In the genomic region with DNA sequence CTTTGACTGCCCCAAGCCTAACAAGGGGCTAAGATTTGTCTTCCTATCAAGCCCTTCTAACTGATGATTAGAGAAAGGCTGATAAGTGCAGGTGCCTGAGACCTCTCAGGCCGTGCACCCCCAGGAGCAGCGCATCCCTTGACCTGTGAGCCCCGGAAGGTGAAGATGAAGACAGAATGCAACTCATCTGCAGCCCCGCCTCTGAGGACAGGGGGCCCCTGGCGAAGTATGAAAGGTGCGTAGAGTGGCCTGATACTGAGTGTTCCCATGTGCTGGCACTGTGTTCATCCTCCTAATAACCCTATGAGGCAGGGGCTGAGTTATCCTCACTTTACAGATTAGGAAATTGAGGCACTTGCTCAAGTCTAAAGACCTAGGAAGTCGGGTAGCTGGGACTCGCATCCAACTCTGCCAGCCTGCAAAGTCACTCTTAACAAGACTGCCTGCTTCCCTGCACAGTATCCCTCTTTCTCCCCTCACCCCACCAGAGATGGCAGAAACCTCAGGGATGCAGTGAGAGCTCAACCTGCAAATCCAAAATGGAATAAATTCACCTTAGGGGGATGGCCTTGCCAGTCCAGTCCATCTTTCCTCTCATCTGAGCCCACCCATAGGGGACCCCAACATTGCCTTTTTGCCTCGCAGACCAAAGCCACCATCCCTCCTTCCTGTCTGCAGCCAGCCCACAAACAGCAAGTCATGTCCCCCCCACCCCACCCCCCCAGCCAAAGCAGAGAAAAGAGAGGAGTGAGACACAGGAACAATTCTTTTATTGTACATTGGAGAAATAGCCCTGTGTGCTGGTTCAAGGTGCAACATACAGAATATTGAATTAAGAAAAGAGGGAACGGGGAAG, we compare ENCODE assay signal across 19 cellular contexts. TPM values are rescaled to one million over a fixed set of nuclear protein-coding genes. Genes with fewer than 3 reads are reported as not detected.
DNase-seq lines count a peak whose midpoint lies in the region; ATAC-seq and TF ChIP-seq lines count a peak whose summit lies in the region.
"Had no signal": no experiment of that assay in that cellular context is flagged by ENCODE, and none has a peak within 500 bp of the region (broad histone marks: within the 10 kb centered on the region; RNA-seq: fewer than 3 reads in every experiment).

No MANE protein-coding gene starts in this region.

- 79 to 89% methylated on average over 7 to 10 of the region's 10 CpGs for WGBS in endodermal cell (ENCODE audit: insufficient coverage in 1 of 2, insufficient read length in 1 of 2), 2 experiments

- H2AFZ ChIP-seq in PC-9 = no peak overlapping the region

- H3K4me1 ChIP-seq in PC-9 (replicated peaks; ENCODE audit: insufficient read depth) = peaks cover 48% of the 10 kb centered on the region
- peaks cover 12% of the 10 kb centered on the region for H3K4me1 ChIP-seq in endodermal cell (ENCODE audit: control insufficient read depth, insufficient read depth, low read length)
- H3K4me1 ChIP-seq in upper lobe of right lung = peaks cover 17% of the 10 kb centered on the region

- H3K4me3 Mint-ChIP-seq in endodermal cell (no peak overlapping the region), nephron (peak overlapping the region; percentile 65 to 78 (median 71))
- H3K4me3 Mint-ChIP-seq: activated CD4-positive, alpha-beta T cell treated with anti-CD3 and anti-CD28 coated beads, Interleukin-2, amount 10 ng/mL, durations not matched to agents 7 days and 5 days had no signal

- peaks cover 35% of the 10 kb centered on the region for H3K79me2 ChIP-seq in PC-9 (ENCODE audit: low read depth)

- H3K4me3 ChIP-seq in PC-9 (no peak overlapping the region; the same call in 1 of the 2 replicates), endodermal cell (ENCODE audit: low read length) (no peak overlapping the region), upper lobe of right lung (no peak overlapping the region)
- H3K4me3 ChIP-seq: GM12878, sigmoid colon, stomach had no signal

- H3K4me2 ChIP-seq in PC-9 = peak overlapping the region; percentile 92

- H3K27ac ChIP-seq in PC-9 (0 out of 2 replicates have a peak overlapping the region, but pooled peaks have one; percentile 16), endodermal cell (ENCODE audit: low read depth, low read length) (no peak overlapping the region), upper lobe of right lung (peak overlapping the region; percentile 3)

- H3K27ac Mint-ChIP-seq in endodermal cell = peak overlapping the region; percentile 19
- H3K27ac Mint-ChIP-seq in nephron = peak overlapping the region; percentile 81 to 97 (median 95)
- H3K27ac Mint-ChIP-seq: activated CD4-positive, alpha-beta T cell treated with anti-CD3 and anti-CD28 coated beads, Interleukin-2, amount 10 ng/mL, durations not matched to agents 7 days and 5 days; mesothelial cell of epicardium had no signal

- DNase-seq in PC-9 (no peak), endodermal cell (no peak), upper lobe of right lung (peak; percentile 31), OCI-M2 (lab: John Stamatoyannopoulos, UW; ENCODE audit: unreplicated experiment) (no peak)
- DNase-seq in stimulated activated naive CD4-positive, alpha-beta T cell (lab: John Stamatoyannopoulos, UW) = no peak
- no peak for DNase-seq in stimulated activated CD4-positive, alpha-beta T cell treated with anti-CD3 and anti-CD28 coated beads, Interleukin-2, amount 100 ng/mL, for 24 hours
- DNase-seq: activated CD4-positive, alpha-beta T cell treated with anti-CD3 and anti-CD28 coated beads, Interleukin-2, amount 10 ng/mL, durations not matched to agents 7 days and 5 days; activated gamma-delta T cell; cerebellar nuclear complex; DMS153; GF-D8; NCI-H1092; NCI-H2107; sigmoid colon; stimulated activated CD4-positive, alpha-beta T cell treated with anti-CD3 and anti-CD28 coated beads, Interleukin-1b, Interleukin-23, amount 100 ng/mL, for 48 hours; stomach had no signal

- H3K27me3 Mint-ChIP-seq in endodermal cell (ENCODE audit: insufficient read depth) = peaks cover 84% of the 10 kb centered on the region
- peaks cover 71% of the 10 kb centered on the region for H3K27me3 Mint-ChIP-seq in nephron (ENCODE audit: low read depth)

- H3K9me3 ChIP-seq in PC-9 (ENCODE audit: insufficient read depth, low read depth) (no peaks in the 10 kb centered on the region), endodermal cell (ENCODE audit: control insufficient read depth, low read length) (no peaks in the 10 kb centered on the region), upper lobe of right lung (no peaks in the 10 kb centered on the region)
- H3K9me3 ChIP-seq: sigmoid colon, stomach had no signal

- no peak for ATAC-seq in upper lobe of right lung
- ATAC-seq: GM12878 had no signal

- H3F3A ChIP-seq in PC-9 (ENCODE audit: insufficient read depth, low read depth) = peaks cover 15% of the 10 kb centered on the region; the same call in 1 of the 2 replicates

- H3K9ac ChIP-seq in endodermal cell (ENCODE audit: extremely low read depth, low read length, poor library complexity, severe bottlenecking) = no peak overlapping the region

- no peaks in the 10 kb centered on the region for H3K36me3 Mint-ChIP-seq in endodermal cell (ENCODE audit: low read depth)
- H3K36me3 Mint-ChIP-seq in nephron (ENCODE audit: low read depth) = peaks cover 5% of the 10 kb centered on the region
- H3K36me3 Mint-ChIP-seq: mesothelial cell of epicardium had no signal

- POLR2A ChIA-PET in PC-9 (lab: Charles Lee; ENCODE audit: unreplicated experiment) = interaction anchor here (0.6 to 0.7 kb wide), 5 partner anchors 8 to 269 kb away, joined by 3 to 45 read pairs (median 6); no protein-coding TSS in a partner anchor

- H3K9me2 ChIP-seq in PC-9 (ENCODE audit: insufficient read depth) = no peaks in the 10 kb centered on the region

- CTCF ChIA-PET in PC-9 (lab: Charles Lee) = interaction anchor here (0.6 kb wide), 3 partner anchors 39 to 1059 kb away, joined by 3 to 5 read pairs (median 4); no protein-coding TSS in a partner anchor

- H3K9me3 Mint-ChIP-seq in endodermal cell (no peaks in the 10 kb centered on the region), nephron (no peaks in the 10 kb centered on the region)
- H3K9me3 Mint-ChIP-seq: activated CD4-positive, alpha-beta T cell treated with anti-CD3 and anti-CD28 coated beads, Interleukin-2, amount 10 ng/mL, durations not matched to agents 7 days and 5 days; mesothelial cell of epicardium had no signal

- H3K4me1 Mint-ChIP-seq in endodermal cell = peaks cover 53% of the 10 kb centered on the region
- H3K4me1 Mint-ChIP-seq in nephron = peaks cover 71% of the 10 kb centered on the region

- no TSS peak for BruUV-seq in PC-9 (replicated peaks; lab: Mats Ljungman, UMichigan)

- H3K36me3 ChIP-seq in PC-9 (ENCODE audit: low read depth) (no peaks in the 10 kb centered on the region), endodermal cell (ENCODE audit: control insufficient read depth, insufficient read depth, low read length) (no peaks in the 10 kb centered on the region), upper lobe of right lung (no peaks in the 10 kb centered on the region)
- H3K36me3 ChIP-seq: sigmoid colon, stomach had no signal

- peaks cover 5% of the 10 kb centered on the region; the same call in 1 of the 2 replicates for H4K20me1 ChIP-seq in PC-9 (ENCODE audit: insufficient read depth)

- TF ChIP-seq CTCF in PC-9 (conservative IDR thresholded peaks at IDR 0.05) = no peak
- TF ChIP-seq CTCF in endodermal cell (conservative IDR thresholded peaks at IDR 0.05) = no peak
- TF ChIP-seq CTCF in nephron (IDR thresholded peaks at IDR 0.05; ENCODE audit: unreplicated experiment in 3 of 3) = no peak
- no peak for TF ChIP-seq CTCF in upper lobe of right lung (IDR thresholded peaks at IDR 0.05)

- no peaks in the 10 kb centered on the region for H3K27me3 ChIP-seq in PC-9 (ENCODE audit: insufficient read depth, low read depth)
- peaks cover 40% of the 10 kb centered on the region for H3K27me3 ChIP-seq in endodermal cell (ENCODE audit: control insufficient read depth, insufficient read depth, low read length, poor library complexity, severe bottlenecking)
- peaks cover 48% of the 10 kb centered on the region for H3K27me3 ChIP-seq in upper lobe of right lung
- H3K27me3 ChIP-seq: sigmoid colon had no signal

- intact Hi-C loops in PC-9 (cut with micrococcal nuclease; ENCODE audit: unreplicated experiment) = loop anchor here (5.0 kb wide), 1 partner anchor 105 kb away; no protein-coding TSS in a partner anchor
- intact Hi-C loops in upper lobe of right lung (cut with DNase I) = no loop called here

RNA-seq across cellular contexts. Expression of gene CAMK2N1, which starts 4.1 kb away (rescaled TPM):
- total RNA-seq in PC-9 (2021) (34.9 and 44.6 TPM in 2 replicates), endodermal cell (10 to 100 TPM; 10.2 to 16.2 TPM), upper lobe of right lung (73.6 TPM)
- polyA plus RNA-seq in endodermal cell (2013, experiment 1 of 2) = 29.4 TPM
- 26.4 TPM for polyA plus RNA-seq in endodermal cell (2013, experiment 2 of 2)
- polyA plus RNA-seq: GM12878 had no signal

RNA-seq across cellular contexts. Expression of gene MUL1, which starts 26.1 kb away (rescaled TPM):
- total RNA-seq in PC-9 (2021) = 21.9 and 22.8 TPM in 2 replicates
- total RNA-seq in endodermal cell = 10 to 100 TPM; 15.6 to 19.8 TPM
- polyA plus RNA-seq in endodermal cell (2013, experiment 1 of 2) = 20.6 TPM
- polyA plus RNA-seq in endodermal cell (2013, experiment 2 of 2) = 17.8 TPM
- total RNA-seq in upper lobe of right lung = 34.5 TPM
